2 cellular contexts compared by ENCODE assay signal in the genomic region with DNA sequence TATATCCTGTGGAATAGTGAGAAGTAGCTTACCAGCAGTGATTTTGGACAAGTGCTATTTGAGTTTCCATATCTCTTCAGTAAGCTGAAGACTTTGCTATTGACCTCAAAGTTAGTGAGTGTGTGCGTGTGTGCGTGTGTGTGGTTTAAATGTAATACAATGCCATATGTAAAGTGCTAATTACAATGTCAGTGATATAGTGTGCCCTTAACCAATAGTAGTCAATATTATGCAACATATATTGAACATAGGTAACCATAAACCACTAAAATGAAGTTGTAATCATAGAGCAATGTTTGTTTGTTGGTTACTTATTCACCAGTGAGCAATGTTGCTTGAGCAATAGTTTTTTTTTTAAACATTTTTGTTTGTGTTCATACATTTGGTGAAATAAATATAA.
A peak's percentile ranks its signal among the peaks of the same experiment; 100 is the strongest.
TF ChIP-seq lines count a peak whose summit lies in the region.

No MANE protein-coding gene starts in this region.

TF ChIP-seq in HepG2, 621 proteins besides CTCF, POLR2A, EP300 and RAD21:
- TF ChIP-seq GATAD1 (CRISPR knock-in tag; IDR thresholded peaks at IDR 0.05): no peak
- TF ChIP-seq, protein P1, sequence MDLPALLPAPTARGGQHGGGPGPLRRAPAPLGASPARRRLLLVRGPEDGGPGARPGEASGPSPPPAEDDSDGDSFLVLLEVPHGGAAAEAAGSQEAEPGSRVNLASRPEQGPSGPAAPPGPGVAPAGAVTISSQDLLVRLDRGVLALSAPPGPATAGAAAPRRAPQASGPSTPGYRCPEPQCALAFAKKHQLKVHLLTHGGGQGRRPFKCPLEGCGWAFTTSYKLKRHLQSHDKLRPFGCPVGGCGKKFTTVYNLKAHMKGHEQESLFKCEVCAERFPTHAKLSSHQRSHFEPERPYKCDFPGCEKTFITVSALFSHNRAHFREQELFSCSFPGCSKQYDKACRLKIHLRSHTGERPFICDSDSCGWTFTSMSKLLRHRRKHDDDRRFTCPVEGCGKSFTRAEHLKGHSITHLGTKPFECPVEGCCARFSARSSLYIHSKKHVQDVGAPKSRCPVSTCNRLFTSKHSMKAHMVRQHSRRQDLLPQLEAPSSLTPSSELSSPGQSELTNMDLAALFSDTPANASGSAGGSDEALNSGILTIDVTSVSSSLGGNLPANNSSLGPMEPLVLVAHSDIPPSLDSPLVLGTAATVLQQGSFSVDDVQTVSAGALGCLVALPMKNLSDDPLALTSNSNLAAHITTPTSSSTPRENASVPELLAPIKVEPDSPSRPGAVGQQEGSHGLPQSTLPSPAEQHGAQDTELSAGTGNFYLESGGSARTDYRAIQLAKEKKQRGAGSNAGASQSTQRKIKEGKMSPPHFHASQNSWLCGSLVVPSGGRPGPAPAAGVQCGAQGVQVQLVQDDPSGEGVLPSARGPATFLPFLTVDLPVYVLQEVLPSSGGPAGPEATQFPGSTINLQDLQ (CRISPR knock-in tag; IDR thresholded peaks at IDR 0.05): no peak
- 0 out of 2 replicates have a peak, but pooled peaks have one; percentile 19 for TF ChIP-seq CEBPB (IDR thresholded peaks at IDR 0.05; ENCODE audit: borderline replicate concordance, low read depth, low read length)
TF ChIP-seq in HepG2: peak in this region for 1.

TF ChIP-seq in K562, 482 proteins besides CTCF, POLR2A, EP300 and RAD21:
- no peak for TF ChIP-seq FUS (optimal IDR thresholded peaks at IDR 0.05; ENCODE audit: low read depth, low read length)
- TF ChIP-seq JUN (IDR thresholded peaks at IDR 0.05; ENCODE audit: borderline replicate concordance, low read depth, low read length): no peak
- no peak for TF ChIP-seq JUN (CRISPR knock-in tag; IDR thresholded peaks at IDR 0.05; ENCODE audit: borderline replicate concordance)
- TF ChIP-seq, protein P2, sequence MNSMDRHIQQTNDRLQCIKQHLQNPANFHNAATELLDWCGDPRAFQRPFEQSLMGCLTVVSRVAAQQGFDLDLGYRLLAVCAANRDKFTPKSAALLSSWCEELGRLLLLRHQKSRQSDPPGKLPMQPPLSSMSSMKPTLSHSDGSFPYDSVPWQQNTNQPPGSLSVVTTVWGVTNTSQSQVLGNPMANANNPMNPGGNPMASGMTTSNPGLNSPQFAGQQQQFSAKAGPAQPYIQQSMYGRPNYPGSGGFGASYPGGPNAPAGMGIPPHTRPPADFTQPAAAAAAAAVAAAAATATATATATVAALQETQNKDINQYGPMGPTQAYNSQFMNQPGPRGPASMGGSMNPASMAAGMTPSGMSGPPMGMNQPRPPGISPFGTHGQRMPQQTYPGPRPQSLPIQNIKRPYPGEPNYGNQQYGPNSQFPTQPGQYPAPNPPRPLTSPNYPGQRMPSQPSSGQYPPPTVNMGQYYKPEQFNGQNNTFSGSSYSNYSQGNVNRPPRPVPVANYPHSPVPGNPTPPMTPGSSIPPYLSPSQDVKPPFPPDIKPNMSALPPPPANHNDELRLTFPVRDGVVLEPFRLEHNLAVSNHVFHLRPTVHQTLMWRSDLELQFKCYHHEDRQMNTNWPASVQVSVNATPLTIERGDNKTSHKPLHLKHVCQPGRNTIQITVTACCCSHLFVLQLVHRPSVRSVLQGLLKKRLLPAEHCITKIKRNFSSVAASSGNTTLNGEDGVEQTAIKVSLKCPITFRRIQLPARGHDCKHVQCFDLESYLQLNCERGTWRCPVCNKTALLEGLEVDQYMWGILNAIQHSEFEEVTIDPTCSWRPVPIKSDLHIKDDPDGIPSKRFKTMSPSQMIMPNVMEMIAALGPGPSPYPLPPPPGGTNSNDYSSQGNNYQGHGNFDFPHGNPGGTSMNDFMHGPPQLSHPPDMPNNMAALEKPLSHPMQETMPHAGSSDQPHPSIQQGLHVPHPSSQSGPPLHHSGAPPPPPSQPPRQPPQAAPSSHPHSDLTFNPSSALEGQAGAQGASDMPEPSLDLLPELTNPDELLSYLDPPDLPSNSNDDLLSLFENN (IDR thresholded peaks at IDR 0.05; ENCODE audit: low read depth in 2 of 2, low read length in 2 of 2): no peak
- no peak for TF ChIP-seq ZNF75A (CRISPR knock-in tag; IDR thresholded peaks at IDR 0.05)
- TF ChIP-seq, protein P3, sequence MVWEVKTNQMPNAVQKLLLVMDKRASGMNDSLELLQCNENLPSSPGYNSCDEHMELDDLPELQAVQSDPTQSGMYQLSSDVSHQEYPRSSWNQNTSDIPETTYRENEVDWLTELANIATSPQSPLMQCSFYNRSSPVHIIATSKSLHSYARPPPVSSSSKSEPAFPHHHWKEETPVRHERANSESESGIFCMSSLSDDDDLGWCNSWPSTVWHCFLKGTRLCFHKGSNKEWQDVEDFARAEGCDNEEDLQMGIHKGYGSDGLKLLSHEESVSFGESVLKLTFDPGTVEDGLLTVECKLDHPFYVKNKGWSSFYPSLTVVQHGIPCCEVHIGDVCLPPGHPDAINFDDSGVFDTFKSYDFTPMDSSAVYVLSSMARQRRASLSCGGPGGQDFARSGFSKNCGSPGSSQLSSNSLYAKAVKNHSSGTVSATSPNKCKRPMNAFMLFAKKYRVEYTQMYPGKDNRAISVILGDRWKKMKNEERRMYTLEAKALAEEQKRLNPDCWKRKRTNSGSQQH (CRISPR knock-in tag; IDR thresholded peaks at IDR 0.05): no peak
- TF ChIP-seq BHLHE40 (IDR thresholded peaks at IDR 0.05; ENCODE audit: low read length): no peak
- TF ChIP-seq SNRNP70 (optimal IDR thresholded peaks at IDR 0.05; ENCODE audit: low read depth, low read length): no peak
- no peak for TF ChIP-seq HNRNPLL (IDR thresholded peaks at IDR 0.05; ENCODE audit: low read depth, low read length, poor library complexity, severe bottlenecking)
- no peak for TF ChIP-seq ZNF696 (CRISPR knock-in tag; conservative IDR thresholded peaks at IDR 0.05)
- TF ChIP-seq SMC3 (conservative IDR thresholded peaks at IDR 0.05; ENCODE audit: insufficient read depth, low read depth, low read length): no peak
- no peak for TF ChIP-seq RBM34 (IDR thresholded peaks at IDR 0.05; ENCODE audit: borderline replicate concordance, insufficient read depth, low read length)
- TF ChIP-seq, protein P4, sequence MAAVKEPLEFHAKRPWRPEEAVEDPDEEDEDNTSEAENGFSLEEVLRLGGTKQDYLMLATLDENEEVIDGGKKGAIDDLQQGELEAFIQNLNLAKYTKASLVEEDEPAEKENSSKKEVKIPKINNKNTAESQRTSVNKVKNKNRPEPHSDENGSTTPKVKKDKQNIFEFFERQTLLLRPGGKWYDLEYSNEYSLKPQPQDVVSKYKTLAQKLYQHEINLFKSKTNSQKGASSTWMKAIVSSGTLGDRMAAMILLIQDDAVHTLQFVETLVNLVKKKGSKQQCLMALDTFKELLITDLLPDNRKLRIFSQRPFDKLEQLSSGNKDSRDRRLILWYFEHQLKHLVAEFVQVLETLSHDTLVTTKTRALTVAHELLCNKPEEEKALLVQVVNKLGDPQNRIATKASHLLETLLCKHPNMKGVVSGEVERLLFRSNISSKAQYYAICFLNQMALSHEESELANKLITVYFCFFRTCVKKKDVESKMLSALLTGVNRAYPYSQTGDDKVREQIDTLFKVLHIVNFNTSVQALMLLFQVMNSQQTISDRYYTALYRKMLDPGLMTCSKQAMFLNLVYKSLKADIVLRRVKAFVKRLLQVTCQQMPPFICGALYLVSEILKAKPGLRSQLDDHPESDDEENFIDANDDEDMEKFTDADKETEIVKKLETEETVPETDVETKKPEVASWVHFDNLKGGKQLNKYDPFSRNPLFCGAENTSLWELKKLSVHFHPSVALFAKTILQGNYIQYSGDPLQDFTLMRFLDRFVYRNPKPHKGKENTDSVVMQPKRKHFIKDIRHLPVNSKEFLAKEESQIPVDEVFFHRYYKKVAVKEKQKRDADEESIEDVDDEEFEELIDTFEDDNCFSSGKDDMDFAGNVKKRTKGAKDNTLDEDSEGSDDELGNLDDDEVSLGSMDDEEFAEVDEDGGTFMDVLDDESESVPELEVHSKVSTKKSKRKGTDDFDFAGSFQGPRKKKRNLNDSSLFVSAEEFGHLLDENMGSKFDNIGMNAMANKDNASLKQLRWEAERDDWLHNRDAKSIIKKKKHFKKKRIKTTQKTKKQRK (IDR thresholded peaks at IDR 0.05; ENCODE audit: borderline replicate concordance, low read depth, low read length): no peak
- no peak for TF ChIP-seq RBM15 (IDR thresholded peaks at IDR 0.05; ENCODE audit: insufficient read depth, low read length)
- TF ChIP-seq MAFK (IDR thresholded peaks at IDR 0.05; ENCODE audit: low read length): no peak
- TF ChIP-seq CBX2 (IDR thresholded peaks at IDR 0.05; ENCODE audit: insufficient read depth, low read length, poor library complexity, severe bottlenecking): no peak
- no peak for TF ChIP-seq BRD9 (IDR thresholded peaks at IDR 0.05; ENCODE audit: low read depth, partially characterized antibody)
